In genomic region chr4:100895572-100896197, GRCh38 we compare ENCODE assay signal across 8 cellular contexts.
A peak's percentile ranks its signal among the peaks of the same experiment; 100 is the strongest.
DNase-seq lines count a peak whose midpoint lies in the region; ATAC-seq and TF ChIP-seq lines count a peak whose summit lies in the region.

No MANE protein-coding gene starts in this region.

- TF ChIP-seq CTCF in AG10803 (conservative IDR thresholded peaks at IDR 0.05; ENCODE audit: low read length) (no peak), WI38 (IDR thresholded peaks at IDR 0.05; ENCODE audit: low read depth, low read length) (no peak)

- no peaks in the 10 kb centered on the region for H3K27me3 Mint-ChIP-seq in natural killer cell treated with Interleukin-12 subunit alpha and Interleukin-12 subunit beta and Interleukin-15 and Interleukin-18, amount 100 ng/mL, for 72 hours

- peaks cover 11 to 14% of the 10 kb centered on the region in 2 donors for H3K4me1 Mint-ChIP-seq in natural killer cell treated with Interleukin-12 subunit alpha and Interleukin-12 subunit beta and Interleukin-15 and Interleukin-18, amount 100 ng/mL, for 72 hours (ENCODE audit: low read depth in 2 of 2)

- H3K4me3 ChIP-seq in AG10803 (ENCODE audit: low read length) = peak overlapping the region; percentile 46
- H3K4me3 ChIP-seq in WI38 (ENCODE audit: low read depth, low read length) = peak overlapping the region; percentile 47

- peaks cover 6% of the 10 kb centered on the region for H3K9me3 Mint-ChIP-seq in natural killer cell treated with Interleukin-12 subunit alpha and Interleukin-12 subunit beta and Interleukin-15 and Interleukin-18, amount 100 ng/mL, for 72 hours

- peaks cover 4% of the 10 kb centered on the region for H3K36me3 Mint-ChIP-seq in natural killer cell treated with Interleukin-12 subunit alpha and Interleukin-12 subunit beta and Interleukin-15 and Interleukin-18, amount 100 ng/mL, for 72 hours

- peak overlapping the region; percentile 73 to 78 for H3K27ac Mint-ChIP-seq in natural killer cell treated with Interleukin-12 subunit alpha and Interleukin-12 subunit beta and Interleukin-15 and Interleukin-18, amount 100 ng/mL, for 72 hours

- peak; percentile 93 for ATAC-seq in GM19035 (IDR thresholded peaks at IDR 0.05; ENCODE audit: unreplicated experiment)
- ATAC-seq in HG03196 (IDR thresholded peaks at IDR 0.05; ENCODE audit: unreplicated experiment) = peak; percentile 88
- peak; percentile 61 to 71 for ATAC-seq in natural killer cell treated with Interleukin-12 subunit alpha and Interleukin-12 subunit beta and Interleukin-15 and Interleukin-18, amount 100 ng/mL, for 72 hours

- peak overlapping the region; percentile 88 for H3K4me3 Mint-ChIP-seq in natural killer cell treated with Interleukin-12 subunit alpha and Interleukin-12 subunit beta and Interleukin-15 and Interleukin-18, amount 100 ng/mL, for 72 hours

- DNase-seq in AG10803 (ENCODE audit: low read depth) (peak; percentile 3), retina (no peak), DMS153 treated with DMSO at 0.1 percent for 48 hours (lab: John Stamatoyannopoulos, UW; ENCODE audit: unreplicated experiment) (no peak)
- DNase-seq in natural killer cell treated with Interleukin-12 subunit alpha and Interleukin-12 subunit beta and Interleukin-15 and Interleukin-18, amount 100 ng/mL, for 72 hours (ENCODE audit: low spot score) = no peak
- DNase-seq in activated CD4-positive, alpha-beta T cell treated with anti-CD3 and anti-CD28 coated beads, Interleukin-2, amount 50 U/mL, for 1 hour = no peak
